9 cellular contexts compared by ENCODE assay signal in the genomic region with DNA sequence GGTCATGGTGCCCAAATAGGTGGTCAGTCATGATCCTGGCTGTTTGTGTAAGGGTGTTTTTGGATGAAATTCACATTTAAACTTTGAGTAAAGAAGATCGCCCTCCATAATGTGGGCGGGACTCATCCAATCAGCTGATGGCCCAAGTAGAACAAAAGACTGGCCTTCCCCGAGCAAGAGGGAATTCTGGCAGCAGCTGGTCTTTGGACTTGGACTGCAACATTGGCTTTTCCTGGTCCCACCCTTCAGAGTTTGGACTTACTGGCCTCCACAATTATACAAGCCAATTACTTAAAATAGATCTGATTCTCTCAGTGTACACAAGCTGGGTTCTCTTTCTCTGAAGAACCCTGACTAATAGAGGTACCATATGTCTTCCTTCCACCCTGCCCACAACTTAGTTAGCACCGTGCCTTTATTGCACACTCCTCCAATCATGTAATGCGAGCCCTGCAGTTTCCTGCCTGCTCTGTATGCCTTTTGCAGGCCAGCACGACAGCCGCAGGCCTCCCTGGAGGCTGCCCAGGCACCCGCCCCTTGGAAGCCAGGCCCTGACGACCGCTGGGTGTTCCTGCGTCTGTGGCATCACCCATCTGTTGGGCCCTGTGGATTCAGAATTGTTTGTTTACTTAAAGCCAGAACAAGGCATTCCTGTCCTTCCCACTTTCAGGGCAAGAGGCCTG. TPM values are rescaled to one million over a fixed set of nuclear protein-coding genes. Genes with fewer than 3 reads are reported as not detected.
A peak's percentile ranks its signal among the peaks of the same experiment; 100 is the strongest.
DNase-seq lines count a peak whose midpoint lies in the region; TF ChIP-seq lines count a peak whose summit lies in the region.
"Had no signal": no experiment of that assay in that cellular context is flagged by ENCODE, and none has a peak within 500 bp of the region (broad histone marks: within the 10 kb centered on the region; RNA-seq: fewer than 3 reads in every experiment).

No MANE protein-coding gene starts in this region.

- H3K27me3 ChIP-seq in esophagus squamous epithelium (no peaks in the 10 kb centered on the region), muscle layer of colon (ENCODE audit: control insufficient read depth in 1 of 2, insufficient read depth in 2 of 2, low read length in 2 of 2) (no peaks in the 10 kb centered on the region), vagina (no peaks in the 10 kb centered on the region)

- no peak for TF ChIP-seq POLR2A in esophagus squamous epithelium (IDR thresholded peaks at IDR 0.05)
- TF ChIP-seq POLR2A in vagina (IDR thresholded peaks at IDR 0.05): no peak

- no peaks in the 10 kb centered on the region for H4K20me1 ChIP-seq in OCI-LY7 (ENCODE audit: insufficient read depth, low read length)

- peaks cover 7 to 48% (median 17%) of the 10 kb centered on the region in 3 donors for H3K4me1 ChIP-seq in esophagus squamous epithelium
- H3K4me1 ChIP-seq in muscle layer of colon (ENCODE audit: insufficient read depth, low read length): peaks cover 36% of the 10 kb centered on the region
- H3K4me1 ChIP-seq in vagina: peaks cover 43% of the 10 kb centered on the region
- no peaks in the 10 kb centered on the region for H3K4me1 ChIP-seq in OCI-LY7 (ENCODE audit: insufficient read depth, low read length, poor library complexity, severe bottlenecking)

- CTCF ChIA-PET in OCI-LY7 (lab: Charles Lee; ENCODE audit: unreplicated experiment): no interaction called here

- no peak overlapping the region for H3K4me2 ChIP-seq in OCI-LY7 (ENCODE audit: low read length)

- H2AFZ ChIP-seq in OCI-LY7 (ENCODE audit: low read length): no peak overlapping the region

- H3K9me2 ChIP-seq in OCI-LY7 (ENCODE audit: insufficient read depth, low read length): no peaks in the 10 kb centered on the region

- POLR2A ChIA-PET in OCI-LY7 (lab: Charles Lee): interaction anchor here (0.9 kb wide), 1 partner anchor 8 kb away, joined by 6 read pairs; no protein-coding TSS in a partner anchor

- WGBS in esophagus squamous epithelium, 2 donors: 50 to 70% methylated on average over 5 to 6 of the region's 11 CpGs

- H3K9ac ChIP-seq in muscle layer of colon (ENCODE audit: low read length): no peak overlapping the region

- intact Hi-C loops in esophagus squamous epithelium (cut with DNase I): no loop called here
- intact Hi-C loops in vagina (cut with DNase I): no loop called here
- intact Hi-C loops in OCI-LY7 (cut with micrococcal nuclease; ENCODE audit: unreplicated experiment): no loop called here

- no peaks in the 10 kb centered on the region for H3K9me3 ChIP-seq in esophagus squamous epithelium
- H3K9me3 ChIP-seq in muscle layer of colon (ENCODE audit: low read length): no peaks in the 10 kb centered on the region
- no peaks in the 10 kb centered on the region for H3K9me3 ChIP-seq in vagina
- no peaks in the 10 kb centered on the region for H3K9me3 ChIP-seq in OCI-LY7 (ENCODE audit: low read length)

- no peaks in the 10 kb centered on the region for H3K36me3 ChIP-seq in esophagus squamous epithelium
- no peaks in the 10 kb centered on the region for H3K36me3 ChIP-seq in muscle layer of colon (ENCODE audit: insufficient read depth, low read length)
- H3K36me3 ChIP-seq in vagina: no peaks in the 10 kb centered on the region
- H3K36me3 ChIP-seq in OCI-LY7 (ENCODE audit: insufficient read depth, low read length): no peaks in the 10 kb centered on the region

- DNase-seq in NCI-H2196 (lab: John Stamatoyannopoulos, UW; ENCODE audit: unreplicated experiment) (peak; percentile 4), NCI-H2196 treated with DMSO at 0.1 percent for 48 hours (lab: John Stamatoyannopoulos, UW; ENCODE audit: unreplicated experiment) (no peak), esophagus squamous epithelium (lab: John Stamatoyannopoulos, UW) (no peak), vagina (ENCODE audit: extremely low spot score in 2 of 2) (no peak), COR-L47 (lab: John Stamatoyannopoulos, UW) (no peak), 8988T (no peak), OCI-LY7 (ENCODE audit: low spot score) (no peak)

- TF ChIP-seq CTCF in esophagus squamous epithelium (IDR thresholded peaks at IDR 0.05) (no peak), vagina (IDR thresholded peaks at IDR 0.05) (no peak), OCI-LY7 (conservative IDR thresholded peaks at IDR 0.05; ENCODE audit: low read length) (no peak)

- no peak overlapping the region for H3K4me3 ChIP-seq in esophagus squamous epithelium
- no peak overlapping the region for H3K4me3 ChIP-seq in muscle layer of colon (ENCODE audit: low read depth in 1 of 2, low read length in 2 of 2)
- no peak overlapping the region for H3K4me3 ChIP-seq in vagina
- no peak overlapping the region for H3K4me3 ChIP-seq in OCI-LY7 (ENCODE audit: low read depth, low read length, poor library complexity, severe bottlenecking)

- BruUV-seq in OCI-LY7 (replicated peaks; lab: Mats Ljungman, UMichigan): no TSS peak

- H3K27ac ChIP-seq in esophagus squamous epithelium: peak overlapping the region; percentile 61 to 90 (median 80)
- peak overlapping the region; percentile 63 for H3K27ac ChIP-seq in muscle layer of colon (ENCODE audit: low read depth, low read length)
- H3K27ac ChIP-seq in vagina: peak overlapping the region; percentile 75
- no peak overlapping the region for H3K27ac ChIP-seq in OCI-LY7 (ENCODE audit: low read depth, low read length, poor library complexity, severe bottlenecking)
- H3K27ac ChIP-seq: VCaP had no signal

- no peaks in the 10 kb centered on the region for H3K79me2 ChIP-seq in OCI-LY7 (ENCODE audit: insufficient read depth, low read depth, low read length)

RNA-seq across cellular contexts. Expression of a gene that starts 1.2 kb away (rescaled TPM):
- 10 to 100 TPM in 2 of 4 donors, 1 to 10 TPM in 1, under 1 TPM in 1; 0.76 to 40.2 (median 7.8) TPM for total RNA-seq in esophagus squamous epithelium
- total RNA-seq in vagina: 5.6 TPM
- total RNA-seq in OCI-LY7 (2014; rRNA removed; shearing (Covaris generic)): not detected in 2 replicates
- total RNA-seq in OCI-LY7 (2022): 0.15 and 0.32 TPM in 2 replicates

RNA-seq across cellular contexts. Expression of a gene that starts 20.5 kb away (rescaled TPM):
- total RNA-seq in esophagus squamous epithelium (1 to 10 TPM; 2.5 to 6.3 (median 3.3) TPM), vagina (10.3 TPM), OCI-LY7 (2022) (0.86 and 1.4 TPM in 2 replicates)
- not detected in 2 replicates for total RNA-seq in OCI-LY7 (2014; rRNA removed; shearing (Covaris generic))
